Comparison of ENCODE assay signal across 24 cellular contexts in genomic region chr11:128942272-128942612, GRCh38. TPM values are rescaled to one million over a fixed set of nuclear protein-coding genes. Genes with fewer than 3 reads are reported as not detected.
DNase-seq lines count a peak whose midpoint lies in the region; ATAC-seq and TF ChIP-seq lines count a peak whose summit lies in the region.
"Had no signal": no experiment of that assay in that cellular context is flagged by ENCODE, and none has a peak within 500 bp of the region (broad histone marks: within the 10 kb centered on the region; RNA-seq: fewer than 3 reads in every experiment).

No MANE protein-coding gene starts in this region.

- H3K4me3 Mint-ChIP-seq in MCF 10A (ENCODE audit: unreplicated experiment): no peak overlapping the region
- no peak overlapping the region for H3K4me3 Mint-ChIP-seq in mesothelial cell of epicardium
- H3K4me3 Mint-ChIP-seq: CD8-positive, alpha-beta memory T cell had no signal

- peaks cover 75% of the 10 kb centered on the region for H3K4me1 ChIP-seq in BLaER1
- H3K4me1 ChIP-seq in foreskin keratinocyte: peaks cover 25% of the 10 kb centered on the region
- no peaks in the 10 kb centered on the region for H3K4me1 ChIP-seq in adrenal gland (replicated peaks in 1 of 2)
- H3K4me1 ChIP-seq in transverse colon: peaks cover 0 to 4% (median 0%) of the 10 kb centered on the region in 4 donors
- H3K4me1 ChIP-seq: HAP-1, SJSA1 had no signal

- TF ChIP-seq EP300 in transverse colon (IDR thresholded peaks at IDR 0.05; ENCODE audit: low read depth): no peak

- DNase-seq in MCF 10A (ENCODE audit: unreplicated experiment) (no peak), foreskin keratinocyte (peak; percentile 61 to 73), posterior vena cava (ENCODE audit: low spot score) (peak; percentile 47), mesothelial cell of epicardium (ENCODE audit: low spot score in 2 of 2, unreplicated experiment in 2 of 2) (no peak), ACHN (no peak), adrenal gland (no peak), transverse colon (no peak)
- DNase-seq: Calu3; CD8-positive, alpha-beta memory T cell; GM23248; MV-4-11; NCI-H1105 treated with DMSO at 0.1 percent for 48 hours; NCI-H2029 treated with DMSO at 0.1 percent for 48 hours; NCI-H226; NCI-H510A treated with DMSO at 0.1 percent for 48 hours; NCI-H82 had no signal

- H3K4me3 ChIP-seq in BLaER1 (no peak overlapping the region), adrenal gland (no peak overlapping the region), transverse colon (no peak overlapping the region)
- H3K4me3 ChIP-seq: GM23248, HAP-1, SJSA1 had no signal

- H3K4me1 Mint-ChIP-seq in MCF 10A (ENCODE audit: insufficient read depth, unreplicated experiment) (peaks cover 22% of the 10 kb centered on the region), mesothelial cell of epicardium (no peaks in the 10 kb centered on the region)
- H3K4me1 Mint-ChIP-seq: CD8-positive, alpha-beta memory T cell had no signal

- CTCF ChIA-PET in MCF 10A (lab: Yijun Ruan, JAX): interaction anchor here (0.6 to 26.7 kb wide), 4 partner anchors 14 to 1633 kb away, joined by 3 to 598 read pairs (median 35); partner anchors contain the start of gene KCNJ5

- intact Hi-C loops in MCF 10A (cut with micrococcal nuclease): no loop called here
- intact Hi-C loops in posterior vena cava (cut with DNase I): no loop called here
- intact Hi-C loops in adrenal gland (cut with DNase I): no loop called here
- intact Hi-C loops in transverse colon (cut with DNase I; ENCODE audit: low total_unique reads): no loop called here

- peak overlapping the region; percentile 72 for H3K4me2 ChIP-seq in BLaER1
- H3K4me2 ChIP-seq: KMS-11 had no signal

- TF ChIP-seq POLR2A in adrenal gland (IDR thresholded peaks at IDR 0.05) (no peak), transverse colon (IDR thresholded peaks at IDR 0.05) (no peak)

- H3K27ac Mint-ChIP-seq in MCF 10A (ENCODE audit: low read depth, unreplicated experiment) (peak overlapping the region; percentile 86), mesothelial cell of epicardium (no peak overlapping the region)
- H3K27ac Mint-ChIP-seq: CD8-positive, alpha-beta memory T cell had no signal

- H3K36me3 ChIP-seq in BLaER1: no peaks in the 10 kb centered on the region
- no peaks in the 10 kb centered on the region for H3K36me3 ChIP-seq in adrenal gland (replicated peaks in 1 of 2)
- no peaks in the 10 kb centered on the region for H3K36me3 ChIP-seq in transverse colon
- H3K36me3 ChIP-seq: HAP-1, SJSA1 had no signal

- H3K27me3 ChIP-seq in BLaER1 (no peaks in the 10 kb centered on the region), foreskin keratinocyte (no peaks in the 10 kb centered on the region), adrenal gland (no peaks in the 10 kb centered on the region), transverse colon (no peaks in the 10 kb centered on the region)
- H3K27me3 ChIP-seq: SJSA1 had no signal

- H3K9ac ChIP-seq in BLaER1: no peak overlapping the region
- H3K9ac ChIP-seq: GM23248, KMS-11 had no signal

- in situ Hi-C loops in ACHN (cut with HindIII; ENCODE audit: low pct_ligation_motif_present, low pct_unique_long_range_greater_than_20kb, low sequenced_read_pairs) (no loop called here), transverse colon (cut with MboI; ENCODE audit: low pct_ligation_motif_present in 1 of 4, low pct_unique_long_range_greater_than_20kb in 1 of 4, low sequenced_read_pairs in 3 of 4) (no loop called here)

- 93 to 98% (median 98%) methylated on average over 10 to 13 of the region's 13 CpGs; no CpG with 5 or more reads in 1 of the 4 donors for WGBS in adrenal gland, 4 donors
- 93% methylated on average over 13 of the region's 13 CpGs; no CpG with 5 or more reads in 1 of the 2 donors for WGBS in transverse colon (ENCODE audit: low coverage in 1 of 2), 2 donors

- H3K27me3 Mint-ChIP-seq in MCF 10A (ENCODE audit: insufficient read depth, unreplicated experiment) (no peaks in the 10 kb centered on the region), mesothelial cell of epicardium (ENCODE audit: low read depth) (no peaks in the 10 kb centered on the region)

- no peaks in the 10 kb centered on the region for H3K36me3 Mint-ChIP-seq in MCF 10A (ENCODE audit: insufficient read depth, unreplicated experiment)
- no peaks in the 10 kb centered on the region for H3K36me3 Mint-ChIP-seq in mesothelial cell of epicardium
- H3K36me3 Mint-ChIP-seq: CD8-positive, alpha-beta memory T cell had no signal

- H3K9me3 ChIP-seq in BLaER1: no peaks in the 10 kb centered on the region
- no peaks in the 10 kb centered on the region for H3K9me3 ChIP-seq in adrenal gland (replicated peaks in 1 of 3)
- H3K9me3 ChIP-seq in transverse colon: no peaks in the 10 kb centered on the region
- H3K9me3 ChIP-seq: HAP-1, SJSA1 had no signal

- no peaks in the 10 kb centered on the region for H4K20me1 ChIP-seq in BLaER1

- peak; percentile 22 for ATAC-seq in foreskin keratinocyte
- ATAC-seq: Panc1 had no signal

- H3K9me3 Mint-ChIP-seq in MCF 10A (ENCODE audit: unreplicated experiment) (no peaks in the 10 kb centered on the region), mesothelial cell of epicardium (no peaks in the 10 kb centered on the region)
- H3K9me3 Mint-ChIP-seq: CD8-positive, alpha-beta memory T cell had no signal

- BruUV-seq in MCF 10A (replicated peaks; lab: Mats Ljungman, UMichigan): no TSS peak

- no peak for TF ChIP-seq CTCF in MCF 10A (IDR thresholded peaks at IDR 0.05; ENCODE audit: unreplicated experiment)
- TF ChIP-seq CTCF in foreskin keratinocyte (conservative IDR thresholded peaks at IDR 0.05): no peak
- no peak for TF ChIP-seq CTCF in mesothelial cell of epicardium (IDR thresholded peaks at IDR 0.05; ENCODE audit: unreplicated experiment)
- TF ChIP-seq CTCF in adrenal gland (IDR thresholded peaks at IDR 0.05): no peak
- TF ChIP-seq CTCF in transverse colon (IDR thresholded peaks at IDR 0.05): no peak

- H3K27ac ChIP-seq in BLaER1 (no peak overlapping the region), foreskin keratinocyte (peak overlapping the region; percentile 54), adrenal gland (no peak overlapping the region), transverse colon (no peak overlapping the region)
- H3K27ac ChIP-seq: 22Rv1, C4-2B, GM23248, KMS-11, SJSA1 had no signal

- POLR2A ChIA-PET in MCF 10A (lab: Yijun Ruan, JAX): interaction anchor here (1.1 kb wide), 1 partner anchor 33 kb away, joined by 4 read pairs; no protein-coding TSS in a partner anchor

RNA-seq across cellular contexts. Expression of gene TP53AIP1, which starts 0.4 kb away (rescaled TPM):
- 4.5 and 5.8 TPM in 2 replicates for total RNA-seq in MCF 10A (2022)
- 6.5 and 7.9 TPM in 2 replicates for total RNA-seq in foreskin keratinocyte
- 9.7 and 10.4 TPM in 2 replicates for polyA plus RNA-seq in foreskin keratinocyte
- not detected for total RNA-seq in posterior vena cava
- 0.45 to 0.68 TPM (median 0.47 TPM) in 3 replicates for total RNA-seq in mesothelial cell of epicardium
- under 1 TPM in 6 of 8 donors, not detected in 2; 0.11 to 0.63 (median 0.27) TPM for total RNA-seq in adrenal gland
- polyA plus RNA-seq in adrenal gland: 1 to 10 TPM in 2 of 3 donors, under 1 TPM in 1; 0.29 to 1.7 (median 1.3) TPM
- under 1 TPM in 3 of 4 donors, not detected in 1; 0.20 to 0.48 (median 0.41) TPM for total RNA-seq in transverse colon
- total RNA-seq: CD8-positive, alpha-beta memory T cell; Daoy; GM23248; SJSA1 had no signal
- polyA plus RNA-seq: CD8-positive, alpha-beta memory T cell; GM23248 had no signal

RNA-seq across cellular contexts. Expression of gene KCNJ5, which starts 51.1 kb away (rescaled TPM):
- total RNA-seq in MCF 10A (2022) (not detected in 2 replicates), foreskin keratinocyte (0.95 and 3.8 TPM in 2 replicates), posterior vena cava (1 to 10 TPM in 1 of 2 donors, under 1 TPM in 1; 0.52 to 1.9 TPM), mesothelial cell of epicardium (0.09 to 0.23 TPM (median 0.11 TPM) in 3 replicates), adrenal gland (100 to 1,000 TPM in 5 of 8 donors, 10 to 100 TPM in 3; 57.7 to 299 (median 119) TPM), transverse colon (10 to 100 TPM in 2 of 4 donors, under 1 TPM in 2; 0.14 to 17.1 (median 7.4) TPM)
- polyA plus RNA-seq in foreskin keratinocyte (0.65 and 2.5 TPM in 2 replicates), adrenal gland (10 to 100 TPM; 37.1 to 53.8 (median 44.5) TPM)
- total RNA-seq: Calu3, Daoy, SJSA1 had no signal
- polyA plus RNA-seq: CD8-positive, alpha-beta memory T cell; GM23248 had no signal

Comparison
In these comparisons a context has a peak if more than half of its experiments do, and no peak if none do; other contexts are left out.
1. DNase-seq: peak in foreskin keratinocyte (2 of 2) and posterior vena cava (single experiment); none in MCF 10A (single experiment), mesothelial cell of epicardium (0 of 2), ACHN (single experiment), adrenal gland (0 of 7) and transverse colon (single experiment).